8 cellular contexts compared by ENCODE assay signal in the genomic region with DNA sequence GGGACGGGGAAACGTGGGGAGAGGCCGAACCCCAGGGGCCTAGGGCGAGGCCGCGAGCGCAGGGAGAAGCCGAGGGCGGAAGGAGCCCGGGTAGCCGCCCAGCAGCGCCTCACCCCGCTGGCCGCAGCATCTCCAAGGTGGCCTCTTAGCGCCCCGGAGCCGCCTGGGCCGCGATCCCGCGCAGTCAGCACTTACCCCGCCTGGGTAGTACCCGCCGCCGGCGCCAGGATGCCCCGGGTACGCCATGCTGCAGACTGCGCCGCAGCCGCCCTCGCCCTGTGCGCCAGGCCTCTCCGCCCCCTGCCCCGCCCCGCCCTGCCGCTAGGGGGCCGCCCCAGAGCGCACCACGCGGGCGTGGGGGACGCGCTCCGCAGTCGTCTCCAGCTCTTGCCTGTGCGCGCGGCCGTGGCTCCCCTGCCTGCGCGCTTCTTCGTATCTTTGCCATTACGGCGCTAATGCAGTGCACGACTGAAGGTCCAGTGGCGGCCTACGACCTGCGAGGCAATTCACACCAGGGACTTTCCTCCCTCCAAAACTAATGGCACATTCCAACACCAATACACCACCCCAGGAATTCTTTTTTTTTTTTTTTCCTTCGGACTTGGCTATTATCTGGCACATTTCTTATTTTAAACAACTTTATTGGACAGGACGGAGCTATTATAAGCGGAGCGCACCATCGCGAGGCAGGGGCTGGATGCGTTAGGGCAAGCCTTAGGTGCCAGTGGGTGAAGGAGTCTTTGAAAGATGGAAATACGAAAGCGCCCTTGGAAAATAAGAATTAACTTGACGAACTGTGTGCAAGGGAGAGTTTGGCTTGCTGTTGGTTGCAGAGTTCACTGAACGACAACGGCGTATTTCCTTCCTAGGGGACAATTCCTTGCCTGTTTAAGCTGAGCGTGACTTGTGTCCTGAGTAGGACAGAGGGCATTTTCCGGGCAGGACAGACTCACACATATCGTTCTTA. TPM values are rescaled to one million over a fixed set of nuclear protein-coding genes. Genes with fewer than 3 reads are reported as not detected.
DNase-seq lines count a peak whose midpoint lies in the region; ATAC-seq and TF ChIP-seq lines count a peak whose summit lies in the region.

A gene with protein sequence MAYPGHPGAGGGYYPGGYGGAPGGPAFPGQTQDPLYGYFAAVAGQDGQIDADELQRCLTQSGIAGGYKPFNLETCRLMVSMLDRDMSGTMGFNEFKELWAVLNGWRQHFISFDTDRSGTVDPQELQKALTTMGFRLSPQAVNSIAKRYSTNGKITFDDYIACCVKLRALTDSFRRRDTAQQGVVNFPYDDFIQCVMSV (minus strand): TSS at position 258 of the 967 bp plus-strand sequence. CDS start 12 bp downstream, at position 246.

- no peaks in the 10 kb centered on the region for H3K27me3 ChIP-seq in endodermal cell (ENCODE audit: control insufficient read depth, insufficient read depth, low read length, poor library complexity, severe bottlenecking)

- no peaks in the 10 kb centered on the region for H3K9me3 ChIP-seq in endodermal cell (ENCODE audit: control insufficient read depth, low read length)

- peak within 1 kb of the TSS; percentile 99 for H3K27ac ChIP-seq in endodermal cell (ENCODE audit: low read depth, low read length)

- H3K36me3 Mint-ChIP-seq in activated CD8-positive, alpha-beta memory T cell treated with anti-CD3 and anti-CD28 coated beads, Interleukin-2, amount 10 ng/mL, durations not matched to agents 7 days and 5 days: peaks cover 26% of the 10 kb centered on the region
- peaks cover 14% of the 10 kb centered on the region for H3K36me3 Mint-ChIP-seq in endodermal cell (ENCODE audit: low read depth)
- no peaks in the 10 kb centered on the region for H3K36me3 Mint-ChIP-seq in mesothelial cell of epicardium

- H3K9ac ChIP-seq in endodermal cell (ENCODE audit: extremely low read depth, low read length, poor library complexity, severe bottlenecking): peak within 1 kb of the TSS; percentile 97

- ATAC-seq in GM19468 (IDR thresholded peaks at IDR 0.05; ENCODE audit: extremely low read depth, unreplicated experiment): peak; percentile 44
- ATAC-seq in activated CD8-positive, alpha-beta memory T cell treated with anti-CD3 and anti-CD28 coated beads, Interleukin-2, amount 10 ng/mL, durations not matched to agents 7 days and 5 days: peak; percentile 95

- in situ Hi-C loops in Caki2 (cut with HindIII; ENCODE audit: low pct_unique_long_range_greater_than_20kb, low sequenced_read_pairs): no loop called here

- H3K4me1 ChIP-seq in endodermal cell (ENCODE audit: control insufficient read depth, insufficient read depth, low read length): no peaks in the 10 kb centered on the region

- CTCF ChIA-PET in activated CD8-positive, alpha-beta memory T cell treated with anti-CD3 and anti-CD28 coated beads, Interleukin-2, amount 10 ng/mL, durations not matched to agents 7 days and 5 days (lab: Charles Lee): interaction anchor here (0.7 to 1.5 kb wide), 7 partner anchors 12 to 548 kb away, joined by 3 to 7 read pairs (median 3); no protein-coding TSS in a partner anchor

- H3K27ac Mint-ChIP-seq in activated CD8-positive, alpha-beta memory T cell treated with anti-CD3 and anti-CD28 coated beads, Interleukin-2, amount 10 ng/mL, durations not matched to agents 7 days and 5 days: peak within 1 kb of the TSS; percentile 96
- H3K27ac Mint-ChIP-seq in endodermal cell (peak within 1 kb of the TSS; percentile 99), mesothelial cell of epicardium (peak within 1 kb of the TSS; percentile 99)

- TF ChIP-seq CTCF in endodermal cell (conservative IDR thresholded peaks at IDR 0.05) (peak; percentile 99), mesothelial cell of epicardium (IDR thresholded peaks at IDR 0.05; ENCODE audit: unreplicated experiment) (peak; percentile 95)

- WGBS in endodermal cell (ENCODE audit: insufficient coverage in 1 of 2, insufficient read length in 1 of 2), 2 experiments: 4 to 13% methylated on average over 17 to 75 of the region's 75 CpGs

- peak; percentile 85 for DNase-seq in Caki2 (ENCODE audit: low read depth)
- DNase-seq in HS-27A (ENCODE audit: low read depth): peak; percentile 57
- DNase-seq in NOMO-1 (lab: John Stamatoyannopoulos, UW; ENCODE audit: unreplicated experiment in 2 of 2): peak; percentile 97 to 99
- DNase-seq in activated CD8-positive, alpha-beta memory T cell treated with anti-CD3 and anti-CD28 coated beads, Interleukin-2, amount 10 ng/mL, durations not matched to agents 7 days and 5 days: peak; percentile 91
- peak; percentile 94 for DNase-seq in endodermal cell
- peak; percentile 76 to 91 for DNase-seq in mesothelial cell of epicardium (ENCODE audit: low spot score in 2 of 2, unreplicated experiment in 2 of 2)
- peak; percentile 85 for DNase-seq in stimulated activated CD8-positive, alpha-beta memory T cell treated with anti-CD3 and anti-CD28 coated beads, Interleukin-15, amount 100 ng/mL, for 48 hours (ENCODE audit: low read depth in 2 of 2)

- no peaks in the 10 kb centered on the region for H3K9me3 Mint-ChIP-seq in activated CD8-positive, alpha-beta memory T cell treated with anti-CD3 and anti-CD28 coated beads, Interleukin-2, amount 10 ng/mL, durations not matched to agents 7 days and 5 days (ENCODE audit: low read depth)
- H3K9me3 Mint-ChIP-seq in endodermal cell: no peaks in the 10 kb centered on the region
- no peaks in the 10 kb centered on the region for H3K9me3 Mint-ChIP-seq in mesothelial cell of epicardium

- H3K4me1 Mint-ChIP-seq in activated CD8-positive, alpha-beta memory T cell treated with anti-CD3 and anti-CD28 coated beads, Interleukin-2, amount 10 ng/mL, durations not matched to agents 7 days and 5 days: peaks cover 33% of the 10 kb centered on the region
- peaks cover 20% of the 10 kb centered on the region for H3K4me1 Mint-ChIP-seq in endodermal cell
- peaks cover 19% of the 10 kb centered on the region for H3K4me1 Mint-ChIP-seq in mesothelial cell of epicardium

- peaks cover 23% of the 10 kb centered on the region for H3K36me3 ChIP-seq in endodermal cell (ENCODE audit: control insufficient read depth, insufficient read depth, low read length)

- H3K4me3 Mint-ChIP-seq in activated CD8-positive, alpha-beta memory T cell treated with anti-CD3 and anti-CD28 coated beads, Interleukin-2, amount 10 ng/mL, durations not matched to agents 7 days and 5 days: peak within 1 kb of the TSS; percentile 99
- H3K4me3 Mint-ChIP-seq in endodermal cell: peak within 1 kb of the TSS; percentile 79
- peak within 1 kb of the TSS; percentile 94 for H3K4me3 Mint-ChIP-seq in mesothelial cell of epicardium

- H3K4me3 ChIP-seq in endodermal cell (ENCODE audit: low read length): peak within 1 kb of the TSS; percentile 91

- H3K27me3 Mint-ChIP-seq in activated CD8-positive, alpha-beta memory T cell treated with anti-CD3 and anti-CD28 coated beads, Interleukin-2, amount 10 ng/mL, durations not matched to agents 7 days and 5 days: no peaks in the 10 kb centered on the region
- H3K27me3 Mint-ChIP-seq in endodermal cell (ENCODE audit: insufficient read depth): peaks cover 1% of the 10 kb centered on the region
- H3K27me3 Mint-ChIP-seq in mesothelial cell of epicardium (ENCODE audit: low read depth): no peaks in the 10 kb centered on the region

RNA-seq across cellular contexts. Expression of the gene that starts here (rescaled TPM):
- total RNA-seq in Caki2 (2014; rRNA removed; shearing (Covaris generic); ENCODE audit: low replicate concordance): 227 and 283 TPM in 2 replicates
- 100 to 1,000 TPM; 187 to 243 TPM for total RNA-seq in activated CD8-positive, alpha-beta memory T cell treated with anti-CD3 and anti-CD28 coated beads, Interleukin-2, amount 10 ng/mL, durations not matched to agents 7 days and 5 days
- total RNA-seq in endodermal cell (10 to 100 TPM; 89.9 to 94.7 TPM), mesothelial cell of epicardium (82.6 to 84.8 TPM (median 83.5 TPM) in 3 replicates)
- 156 TPM for polyA plus RNA-seq in endodermal cell (2013, experiment 1 of 2)
- 129 TPM for polyA plus RNA-seq in endodermal cell (2013, experiment 2 of 2)

Comparison
In these comparisons a context has a peak if more than half of its experiments do, and no peak if none do; other contexts are left out.
1. Peak in every context shown above with its lines: DNase-seq, ATAC-seq, H3K4me3 ChIP-seq and H3K27ac ChIP-seq.